In genomic region chr9:137086531-137087408, GRCh38 we compare ENCODE assay signal across 8 cellular contexts. TPM values are rescaled to one million over a fixed set of nuclear protein-coding genes. Genes with fewer than 3 reads are reported as not detected.
DNase-seq lines count a peak whose midpoint lies in the region; ATAC-seq, FAIRE-seq and TF ChIP-seq lines count a peak whose summit lies in the region.

MAN1B1 (plus strand) TSS chr9:137086985; CDS start chr9:137087000, 15 bp downstream.

- H3K4me3 ChIP-seq in right atrium auricular region, result peak within 1 kb of the TSS; percentile 62 to 79
- peak within 1 kb of the TSS; percentile 97 for H3K4me3 ChIP-seq in psoas muscle

- intact Hi-C loops in T-helper 2 cell treated with Interferon-gamma antibody and Interleukin-4, amounts not matched to agents 100 ng/mL and 5 ng/mL, for 36 hours (cut with micrococcal nuclease), result loop anchor here (1.0 kb wide), 5 partner anchors 9 to 155 kb away; partner anchors contain the start of genes DPP7, SAPCD2, TUBB4B and UAP1L1
- intact Hi-C loops in psoas muscle (cut with DNase I), result no loop called here

- peaks cover 20% of the 10 kb centered on the region for H3K36me3 ChIP-seq in right atrium auricular region
- peaks cover 0 to 33% of the 10 kb centered on the region in 2 donors for H3K36me3 ChIP-seq in psoas muscle (ENCODE audit: insufficient read depth in 1 of 2, low read depth in 1 of 2)

- DNase-seq in NCI-H187 treated with DMSO at 0.1 percent for 48 hours (lab: John Stamatoyannopoulos, UW), result peak; percentile 77
- DNase-seq in anterior cingulate cortex (lab: John Stamatoyannopoulos, UW), result peak; percentile 72 to 99 (median 96)
- DNase-seq in right atrium auricular region (ENCODE audit: low spot score), result peak; percentile 98
- peak; percentile 99 to 100 for DNase-seq in psoas muscle
- DNase-seq in urothelium cell line (ENCODE audit: low spot score), result peak; percentile 99

- peaks cover 0 to 35% of the 10 kb centered on the region in 2 donors for H3K4me1 ChIP-seq in right atrium auricular region
- peaks cover 8% of the 10 kb centered on the region for H3K4me1 ChIP-seq in psoas muscle

- WGBS in psoas muscle, 3 donors, result 0% methylated on average over 82 to 101 of the region's 101 CpGs

- TF ChIP-seq CTCF in right atrium auricular region (IDR thresholded peaks at IDR 0.05) (peak in 1 of 2 donors; percentile 27), psoas muscle (IDR thresholded peaks at IDR 0.05) (no peak)

- ATAC-seq in GM18499 (IDR thresholded peaks at IDR 0.05; ENCODE audit: insufficient read depth, unreplicated experiment), result peak; percentile 82
- ATAC-seq in HG02943 (IDR thresholded peaks at IDR 0.05; ENCODE audit: low read depth, unreplicated experiment), result peak; percentile 77
- ATAC-seq in psoas muscle, result peak; percentile 94 to 95 (median 95)

- H3K27me3 ChIP-seq in right atrium auricular region (no peaks in the 10 kb centered on the region), psoas muscle (ENCODE audit: insufficient read depth in 3 of 3, low read length in 2 of 3) (no peaks in the 10 kb centered on the region)

- H3K9me3 ChIP-seq in right atrium auricular region (no peaks in the 10 kb centered on the region), psoas muscle (no peaks in the 10 kb centered on the region)

- peak within 1 kb of the TSS; percentile 96 to 99 for H3K27ac ChIP-seq in right atrium auricular region
- peak within 1 kb of the TSS; percentile 91 for H3K27ac ChIP-seq in psoas muscle

- FAIRE-seq in urothelium cell line (lab: Jason Lieb, UNC), result peak; percentile 97

RNA-seq across cellular contexts. Expression of gene MAN1B1, which starts in this region (rescaled TPM):
- total RNA-seq in T-helper 2 cell treated with Interferon-gamma antibody and Interleukin-4, amounts not matched to agents 100 ng/mL and 5 ng/mL, for 36 hours, result 48.7 and 55.1 TPM in 2 replicates
- 10 to 100 TPM; 20.9 to 26.8 TPM for total RNA-seq in right atrium auricular region
- total RNA-seq in psoas muscle, result 10 to 100 TPM; 13.5 to 18.1 (median 14.4) TPM
- 10 to 100 TPM; 13.1 to 24.4 (median 21.8) TPM for polyA plus RNA-seq in psoas muscle

Comparison
In these comparisons a context has a peak if more than half of its experiments do, and no peak if none do; other contexts are left out.
1. Peak in every context shown above with its lines: DNase-seq, ATAC-seq, H3K4me3 ChIP-seq and H3K27ac ChIP-seq.